ENCODE assay signal across 1 cellular context in the genomic region with DNA sequence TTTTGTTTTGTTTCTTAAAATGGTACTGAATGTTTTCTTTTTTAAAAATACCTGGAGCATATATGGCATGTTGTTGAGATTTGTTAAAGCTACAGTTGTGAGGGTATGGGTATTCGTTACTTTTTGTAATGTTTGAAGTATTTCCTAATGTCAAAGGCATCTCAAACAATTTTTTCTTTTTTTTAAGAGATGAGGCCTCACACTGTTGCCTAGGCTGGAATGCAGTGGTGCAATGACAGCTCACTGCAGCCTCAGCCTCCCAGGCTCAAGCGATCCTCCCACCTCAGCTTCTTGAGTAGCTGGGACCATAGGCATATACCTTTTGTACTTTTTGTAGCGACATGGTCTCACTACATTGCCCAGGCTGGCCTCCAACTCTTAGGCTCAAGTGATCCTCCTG.
A peak's percentile ranks its signal among the peaks of the same experiment; 100 is the strongest.
TF ChIP-seq lines count a peak whose summit lies in the region.

No MANE protein-coding gene starts in this region.

TF ChIP-seq in HepG2, 621 proteins besides CTCF, POLR2A, EP300 and RAD21:
- TF ChIP-seq, protein P1, sequence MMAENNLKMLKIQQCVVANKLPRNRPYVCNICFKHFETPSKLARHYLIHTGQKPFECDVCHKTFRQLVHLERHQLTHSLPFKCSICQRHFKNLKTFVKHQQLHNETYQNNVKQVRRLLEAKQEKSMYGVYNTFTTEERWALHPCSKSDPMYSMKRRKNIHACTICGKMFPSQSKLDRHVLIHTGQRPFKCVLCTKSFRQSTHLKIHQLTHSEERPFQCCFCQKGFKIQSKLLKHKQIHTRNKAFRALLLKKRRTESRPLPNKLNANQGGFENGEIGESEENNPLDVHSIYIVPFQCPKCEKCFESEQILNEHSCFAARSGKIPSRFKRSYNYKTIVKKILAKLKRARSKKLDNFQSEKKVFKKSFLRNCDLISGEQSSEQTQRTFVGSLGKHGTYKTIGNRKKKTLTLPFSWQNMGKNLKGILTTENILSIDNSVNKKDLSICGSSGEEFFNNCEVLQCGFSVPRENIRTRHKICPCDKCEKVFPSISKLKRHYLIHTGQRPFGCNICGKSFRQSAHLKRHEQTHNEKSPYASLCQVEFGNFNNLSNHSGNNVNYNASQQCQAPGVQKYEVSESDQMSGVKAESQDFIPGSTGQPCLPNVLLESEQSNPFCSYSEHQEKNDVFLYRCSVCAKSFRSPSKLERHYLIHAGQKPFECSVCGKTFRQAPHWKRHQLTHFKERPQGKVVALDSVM (CRISPR knock-in tag; IDR thresholded peaks at IDR 0.05), result peak; percentile 40; the same call in 1 of the 2 replicates
- no peak for TF ChIP-seq NFE2 (CRISPR knock-in tag; IDR thresholded peaks at IDR 0.05)
TF ChIP-seq in HepG2: peak in this region for 1.
